Comparison of ENCODE assay signal across 16 cellular contexts in genomic region chr13:113839536-113840204, GRCh38. TPM values are rescaled to one million over a fixed set of nuclear protein-coding genes. Genes with fewer than 3 reads are reported as not detected.
DNase-seq lines count a peak whose midpoint lies in the region; ATAC-seq and TF ChIP-seq lines count a peak whose summit lies in the region.
"Had no signal": no experiment of that assay in that cellular context is flagged by ENCODE, and none has a peak within 500 bp of the region (broad histone marks: within the 10 kb centered on the region; RNA-seq: fewer than 3 reads in every experiment).

No MANE protein-coding gene starts in this region.

- H3K9me2 ChIP-seq in SK-N-SH: no peaks in the 10 kb centered on the region

- no peak for TF ChIP-seq POLR2A in gastroesophageal sphincter (IDR thresholded peaks at IDR 0.05)

- H3K14ac ChIP-seq in neuronal stem cell (ENCODE audit: low read length): peak overlapping the region; percentile 21

- H3K27me3 ChIP-seq in SK-N-SH (ENCODE audit: insufficient read depth) (no peaks in the 10 kb centered on the region), gastroesophageal sphincter (no peaks in the 10 kb centered on the region), neuronal stem cell (ENCODE audit: control insufficient read depth in 3 of 3, insufficient read depth in 3 of 3, low read depth in 1 of 3, low read length in 3 of 3) (no peaks in the 10 kb centered on the region)

- H3K4me1 Mint-ChIP-seq in natural killer cell: peaks cover 18 to 25% of the 10 kb centered on the region in 2 donors

- H3K36me3 Mint-ChIP-seq in natural killer cell: no peaks in the 10 kb centered on the region

- CTCF ChIA-PET in SK-N-SH (lab: Yijun Ruan, JAX): interaction anchor here (1.0 to 1.3 kb wide), 4 partner anchors 19 to 29 kb away, joined by 3 to 6 read pairs (median 4); no protein-coding TSS in a partner anchor

- no peak for TF ChIP-seq CTCF in SK-N-SH (IDR thresholded peaks at IDR 0.05)
- no peak for TF ChIP-seq CTCF in gastroesophageal sphincter (IDR thresholded peaks at IDR 0.05)
- TF ChIP-seq CTCF in natural killer cell (IDR thresholded peaks at IDR 0.05): no peak

- H3K27ac ChIP-seq in SK-N-SH (ENCODE audit: low read depth in 2 of 2, low read length in 1 of 2): peak overlapping the region; percentile 42 to 99
- peak overlapping the region; percentile 14 to 97 (median 90) for H3K27ac ChIP-seq in gastroesophageal sphincter
- no peak overlapping the region for H3K27ac ChIP-seq in neuronal stem cell (replicated peaks; ENCODE audit: low read length)
- peak overlapping the region; percentile 55 for H3K27ac ChIP-seq in urinary bladder (ENCODE audit: low read depth)
- H3K27ac ChIP-seq: 22Rv1, PC-9 had no signal

- no peak overlapping the region for H3K27ac Mint-ChIP-seq in natural killer cell
- H3K27ac Mint-ChIP-seq: nephron had no signal

- ATAC-seq in SK-N-SH treated with all-trans-retinoic acid at 6 μM for 48 hours (no peak), gastroesophageal sphincter (no peak), natural killer cell (no peak), GM18909 (IDR thresholded peaks at IDR 0.05; ENCODE audit: poor library complexity, unreplicated experiment) (no peak)
- ATAC-seq: K562 had no signal

- peak overlapping the region; percentile 80 for H3K23ac ChIP-seq in neuronal stem cell (ENCODE audit: low read depth, low read length, poor library complexity)

- peaks cover 2% of the 10 kb centered on the region for H3K79me1 ChIP-seq in neuronal stem cell (ENCODE audit: low read depth, low read length)

- 93% methylated on average over 12 of the region's 24 CpGs for WGBS in SK-N-SH (ENCODE audit: low lambda C conversion rate)
- no CpG with 5 or more reads among the region's 24 CpGs for WGBS in gastroesophageal sphincter (ENCODE audit: low coverage in 1 of 2), 2 donors
- WGBS in neuronal stem cell (ENCODE audit: extremely low coverage in 2 of 2, insufficient read length in 2 of 2, insufficient replicate concordance in 1 of 2), 2 donors: no CpG with 5 or more reads among the region's 24 CpGs
- 72% methylated on average over 24 of the region's 24 CpGs for WGBS in urinary bladder

- no peak for DNase-seq in SK-N-SH
- DNase-seq in neuronal stem cell (ENCODE audit: low spot score): no peak
- no peak for DNase-seq in natural killer cell
- DNase-seq in stimulated activated CD4-positive, alpha-beta T cell treated with anti-CD3 and anti-CD28 coated beads, Interleukin-4, amount 100 ng/mL, for 1 hour: no peak
- DNase-seq: DMS153; effector CD8-positive, alpha-beta T cell; H7; NCI-H2081 treated with DMSO at 0.1 percent for 48 hours; PC-9 had no signal

- H3K79me2 ChIP-seq in SK-N-SH (ENCODE audit: insufficient read depth): peaks cover 61% of the 10 kb centered on the region

- no peak for TF ChIP-seq EP300 in SK-N-SH (IDR thresholded peaks at IDR 0.05; ENCODE audit: borderline replicate concordance in 1 of 2, low read depth in 1 of 2, low read length in 1 of 2)
- TF ChIP-seq EP300 in gastroesophageal sphincter (IDR thresholded peaks at IDR 0.05): no peak

- peak overlapping the region; percentile 100 for H2BK5ac ChIP-seq in neuronal stem cell (ENCODE audit: low read length)

- no peaks in the 10 kb centered on the region for H3K9me3 Mint-ChIP-seq in natural killer cell
- H3K9me3 Mint-ChIP-seq: nephron had no signal

- H2BK120ac ChIP-seq in neuronal stem cell (ENCODE audit: low read depth, low read length): peak overlapping the region; percentile 31

- H2BK12ac ChIP-seq in neuronal stem cell (ENCODE audit: low read length): peak overlapping the region; percentile 73

- H4K8ac ChIP-seq in neuronal stem cell (ENCODE audit: low read depth, low read length): peak overlapping the region; percentile 65

- no peaks in the 10 kb centered on the region; the same call in 1 of the 2 replicates for H4K20me1 ChIP-seq in SK-N-SH (ENCODE audit: insufficient read depth)

- peaks cover 11 to 18% of the 10 kb centered on the region in 2 donors for H3K27me3 Mint-ChIP-seq in natural killer cell (ENCODE audit: low read depth in 2 of 2)

- POLR2A ChIA-PET in SK-N-SH (lab: Yijun Ruan, JAX): interaction anchor here (1.7 kb wide), 1 partner anchor 14 kb away, joined by 7 read pairs; no protein-coding TSS in a partner anchor

- peak overlapping the region; percentile 89 for H3K18ac ChIP-seq in neuronal stem cell (ENCODE audit: low read length)

- peak overlapping the region; percentile 23 for H3K4ac ChIP-seq in neuronal stem cell (ENCODE audit: low read length)

- TF ChIP-seq RAD21 in SK-N-SH (IDR thresholded peaks at IDR 0.05; ENCODE audit: low read length): no peak

- H3K9me3 ChIP-seq in SK-N-SH (no peaks in the 10 kb centered on the region), gastroesophageal sphincter (no peaks in the 10 kb centered on the region), neuronal stem cell (replicated peaks in 1 of 2; ENCODE audit: control insufficient read depth in 2 of 2, insufficient read depth in 1 of 2, low read depth in 1 of 2, low read length in 2 of 2) (no peaks in the 10 kb centered on the region)

- H2AFZ ChIP-seq in SK-N-SH (ENCODE audit: low read depth): no peak overlapping the region
- H2AFZ ChIP-seq in neuronal stem cell (ENCODE audit: low read length): no peak overlapping the region
- H2AFZ ChIP-seq: PC-9 had no signal

- H4K91ac ChIP-seq in neuronal stem cell (ENCODE audit: low read depth, low read length, poor library complexity): peak overlapping the region; percentile 92

- H3K9ac ChIP-seq in SK-N-SH: peak overlapping the region; percentile 88
- no peak overlapping the region for H3K9ac ChIP-seq in neuronal stem cell (ENCODE audit: low read depth, low read length, poor library complexity)

- H3F3A ChIP-seq in SK-N-SH (replicated peaks; ENCODE audit: insufficient read depth): peaks cover 40% of the 10 kb centered on the region

- intact Hi-C loops in natural killer cell (cut with micrococcal nuclease): no loop called here

- H3K36me3 ChIP-seq in SK-N-SH (replicated peaks in 1 of 2; ENCODE audit: control insufficient read depth in 1 of 2, insufficient read depth in 2 of 2, low read length in 1 of 2) (peaks cover 13 to 34% of the 10 kb centered on the region in 2 experiments), gastroesophageal sphincter (peaks cover 0 to 38% of the 10 kb centered on the region in 2 donors), neuronal stem cell (replicated peaks in 1 of 2; ENCODE audit: control insufficient read depth in 2 of 2, insufficient read depth in 2 of 2, low read length in 2 of 2) (peaks cover 0 to 8% of the 10 kb centered on the region in 2 donors), urinary bladder (ENCODE audit: insufficient read depth) (peaks cover 2% of the 10 kb centered on the region)

- peaks cover 34 to 52% of the 10 kb centered on the region in 2 experiments; a peak in 3 of 4 replicates for H3K4me1 ChIP-seq in SK-N-SH (ENCODE audit: control insufficient read depth in 1 of 2, insufficient read depth in 2 of 2, low read depth in 1 of 2, low read length in 1 of 2)
- peaks cover 15 to 89% (median 44%) of the 10 kb centered on the region in 3 donors for H3K4me1 ChIP-seq in gastroesophageal sphincter
- peaks cover 12 to 35% of the 10 kb centered on the region in 2 donors for H3K4me1 ChIP-seq in neuronal stem cell (ENCODE audit: control insufficient read depth in 2 of 2, insufficient read depth in 1 of 2, low read depth in 1 of 2, low read length in 2 of 2)
- peaks cover 2% of the 10 kb centered on the region for H3K4me1 ChIP-seq in urinary bladder (ENCODE audit: insufficient read depth)

- H2AK5ac ChIP-seq in neuronal stem cell (ENCODE audit: low read depth, low read length): peak overlapping the region; percentile 98

- peak overlapping the region; percentile 99 for H2BK15ac ChIP-seq in neuronal stem cell (ENCODE audit: low read length)

- H3K4me2 ChIP-seq in SK-N-SH (peak overlapping the region; percentile 86), neuronal stem cell (ENCODE audit: insufficient read depth, low read length, poor library complexity, severe bottlenecking) (no peak overlapping the region)
- H3K4me2 ChIP-seq: PC-9 had no signal

- H3K4me3 ChIP-seq in SK-N-SH (ENCODE audit: low read depth in 2 of 2, low read length in 1 of 2) (peak overlapping the region; percentile 49 to 56; a peak in 3 of 4 replicates), gastroesophageal sphincter (no peak overlapping the region), neuronal stem cell (ENCODE audit: low read length in 2 of 2) (no peak overlapping the region), urinary bladder (ENCODE audit: low read depth, low read length) (no peak overlapping the region)
- H3K4me3 ChIP-seq: K562, PC-9 had no signal

- H3K4me3 Mint-ChIP-seq in natural killer cell: no peak overlapping the region
- H3K4me3 Mint-ChIP-seq: nephron had no signal

TF ChIP-seq in SK-N-SH, 30 proteins besides CTCF, POLR2A, EP300 and RAD21 (continues in another document):
- TF ChIP-seq TCF12 (IDR thresholded peaks at IDR 0.05) (no peak), RCOR1 (IDR thresholded peaks at IDR 0.05; ENCODE audit: low read length) (no peak)
- TF ChIP-seq, protein P1, sequence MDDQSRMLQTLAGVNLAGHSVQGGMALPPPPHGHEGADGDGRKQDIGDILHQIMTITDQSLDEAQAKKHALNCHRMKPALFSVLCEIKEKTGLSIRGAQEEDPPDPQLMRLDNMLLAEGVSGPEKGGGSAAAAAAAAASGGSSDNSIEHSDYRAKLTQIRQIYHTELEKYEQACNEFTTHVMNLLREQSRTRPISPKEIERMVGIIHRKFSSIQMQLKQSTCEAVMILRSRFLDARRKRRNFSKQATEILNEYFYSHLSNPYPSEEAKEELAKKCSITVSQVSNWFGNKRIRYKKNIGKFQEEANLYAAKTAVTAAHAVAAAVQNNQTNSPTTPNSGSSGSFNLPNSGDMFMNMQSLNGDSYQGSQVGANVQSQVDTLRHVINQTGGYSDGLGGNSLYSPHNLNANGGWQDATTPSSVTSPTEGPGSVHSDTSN (IDR thresholded peaks at IDR 0.05): no peak

TF ChIP-seq in SK-N-SH treated with all-trans-retinoic acid at 6 μM for 48 hours, 23 proteins besides CTCF, POLR2A, EP300 and RAD21 (continues in another document):
- TF ChIP-seq, protein P2, sequence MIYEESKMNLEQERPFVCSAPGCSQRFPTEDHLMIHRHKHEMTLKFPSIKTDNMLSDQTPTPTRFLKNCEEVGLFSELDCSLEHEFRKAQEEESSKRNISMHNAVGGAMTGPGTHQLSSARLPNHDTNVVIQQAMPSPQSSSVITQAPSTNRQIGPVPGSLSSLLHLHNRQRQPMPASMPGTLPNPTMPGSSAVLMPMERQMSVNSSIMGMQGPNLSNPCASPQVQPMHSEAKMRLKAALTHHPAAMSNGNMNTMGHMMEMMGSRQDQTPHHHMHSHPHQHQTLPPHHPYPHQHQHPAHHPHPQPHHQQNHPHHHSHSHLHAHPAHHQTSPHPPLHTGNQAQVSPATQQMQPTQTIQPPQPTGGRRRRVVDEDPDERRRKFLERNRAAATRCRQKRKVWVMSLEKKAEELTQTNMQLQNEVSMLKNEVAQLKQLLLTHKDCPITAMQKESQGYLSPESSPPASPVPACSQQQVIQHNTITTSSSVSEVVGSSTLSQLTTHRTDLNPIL (CRISPR knock-in tag; IDR thresholded peaks at IDR 0.05; ENCODE audit: low read depth): no peak

RNA-seq across cellular contexts. Expression of gene GAS6, which starts 24.2 kb away (rescaled TPM):
- polyA plus RNA-seq in SK-N-SH (2012; rRNA removed): 380 and 406 TPM in 2 replicates
- polyA plus RNA-seq in SK-N-SH (2012; cell fraction: cytosol; rRNA removed): 236 and 359 TPM in 2 replicates
- polyA plus RNA-seq in SK-N-SH (2012; cell fraction: nucleus; rRNA removed): 463 and 469 TPM in 2 replicates
- total RNA-seq in gastroesophageal sphincter: 100 to 1,000 TPM; 132 to 392 (median 217) TPM
- polyA plus RNA-seq in neuronal stem cell (2013, experiment 1 of 2): 34.2 TPM
- polyA plus RNA-seq in neuronal stem cell (2013, experiment 2 of 2): 33.8 TPM
- total RNA-seq in urinary bladder: 55.1 TPM
- polyA plus RNA-seq in urinary bladder: 327 TPM
- total RNA-seq in natural killer cell: 1 to 10 TPM in 1 of 3 donors, under 1 TPM in 2; 0.40 to 1.4 (median 0.41) TPM

Comparison
In these comparisons a context has a peak if more than half of its experiments do, and no peak if none do; other contexts are left out.
1. H3K4me3 ChIP-seq: peak in SK-N-SH (2 of 2); none in gastroesophageal sphincter (0 of 2), neuronal stem cell (0 of 2) and urinary bladder (single experiment).
2. RNA of gene GAS6, which starts 24.2 kb away (total RNA-seq): 132 to 392 TPM in gastroesophageal sphincter and 55.1 TPM in urinary bladder (single experiment); 0.40 to 1.4 TPM in natural killer cell; every median in the first group is over 10 times any median in the second.